Comparison of ENCODE assay signal across 12 cellular contexts in the genomic region with DNA sequence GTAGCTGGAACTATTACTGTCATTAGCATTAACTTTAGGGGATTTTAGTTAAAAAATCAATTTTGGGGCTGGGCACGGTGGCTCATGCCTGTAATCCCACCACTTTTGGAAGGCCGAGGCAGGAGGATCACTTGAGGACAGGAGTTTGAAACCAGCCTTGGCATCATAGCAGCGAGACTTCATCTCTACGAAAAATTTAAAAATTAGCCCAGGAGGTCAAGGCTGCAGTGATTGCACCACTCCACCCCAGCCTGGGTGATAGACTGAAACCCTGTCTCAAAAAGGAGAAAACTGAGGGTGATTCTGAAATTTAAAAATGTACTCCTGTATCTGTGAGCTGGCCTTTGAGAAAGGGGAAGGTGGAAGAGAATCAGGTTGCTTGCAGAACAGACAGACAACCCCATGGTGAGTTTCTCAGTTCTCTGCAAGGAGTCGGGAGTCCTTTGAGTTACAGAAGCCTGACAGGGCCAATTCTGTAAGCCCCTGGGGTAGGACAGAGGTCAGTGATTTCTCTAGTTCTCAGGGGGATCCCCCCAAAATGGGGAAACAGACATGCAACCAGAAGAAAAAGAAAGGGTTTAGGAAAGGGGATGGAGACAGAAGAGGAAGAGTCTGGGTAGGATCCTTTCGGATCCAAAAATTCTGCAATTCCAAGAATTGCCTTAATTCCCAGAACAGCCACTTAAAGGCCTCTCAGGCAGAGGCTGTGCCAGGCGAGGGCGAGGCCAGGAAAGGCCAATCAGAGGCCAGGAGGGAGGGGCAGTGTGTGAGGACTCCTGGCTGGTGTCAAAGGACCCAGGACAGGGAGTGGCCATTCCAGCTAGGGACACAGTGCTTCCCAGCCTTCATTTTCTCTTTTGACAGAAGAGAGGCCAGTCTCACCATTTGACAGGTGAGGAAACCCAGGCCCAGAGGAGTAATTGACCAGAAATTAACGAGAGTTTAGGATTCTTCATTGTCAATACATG. TPM values are rescaled to one million over a fixed set of nuclear protein-coding genes. Genes with fewer than 3 reads are reported as not detected.
DNase-seq lines count a peak whose midpoint lies in the region; ATAC-seq and TF ChIP-seq lines count a peak whose summit lies in the region.
"Had no signal": no experiment of that assay in that cellular context is flagged by ENCODE, and none has a peak within 500 bp of the region (broad histone marks: within the 10 kb centered on the region; RNA-seq: fewer than 3 reads in every experiment).

No MANE protein-coding gene starts in this region.

- TF ChIP-seq CTCF in 22Rv1 (IDR thresholded peaks at IDR 0.05) (no peak), IMR-90 (conservative IDR thresholded peaks at IDR 0.05; ENCODE audit: low read depth, low read length) (no peak)

- H3K14ac ChIP-seq in IMR-90 (replicated peaks; ENCODE audit: low read depth, low read length): no peak overlapping the region

- H3K4me3 ChIP-seq in IMR-90 (ENCODE audit: insufficient read depth, low read depth, low read length): no peak overlapping the region
- H3K4me3 ChIP-seq: BLaER1 had no signal

- no peaks in the 10 kb centered on the region for H3K9me3 ChIP-seq in IMR-90 (ENCODE audit: control insufficient read depth, insufficient read depth, low read length)
- H3K9me3 ChIP-seq: BLaER1 had no signal

- H2BK15ac ChIP-seq in IMR-90 (ENCODE audit: low read depth, low read length): no peak overlapping the region

- peaks cover under 1% of the 10 kb centered on the region; the same call in 1 of the 2 replicates for H3K4me1 ChIP-seq in IMR-90 (ENCODE audit: control insufficient read depth, insufficient read depth, low read length)

- no peak overlapping the region for H3K9ac ChIP-seq in IMR-90 (ENCODE audit: low read depth, low read length)
- H3K9ac ChIP-seq: BLaER1 had no signal

- no peak overlapping the region for H4K5ac ChIP-seq in IMR-90 (ENCODE audit: low read depth, low read length)

- H3K23ac ChIP-seq in IMR-90 (ENCODE audit: low read depth, low read length): no peak overlapping the region

- CTCF ChIA-PET in IMR-90 (lab: Yijun Ruan, JAX): no interaction called here

- WGBS in IMR-90 (ENCODE audit: extremely low coverage in 2 of 2, insufficient read length in 1 of 2), 2 experiments: 60% methylated on average over 3 of the region's 9 CpGs; no CpG with 5 or more reads in 1 of the 2 experiments

- H3K79me1 ChIP-seq in IMR-90 (ENCODE audit: low read depth in 1 of 2, low read length in 2 of 2): peaks cover 3 to 10% of the 10 kb centered on the region in 2 experiments

- intact Hi-C loops in IMR-90 (cut with micrococcal nuclease): no loop called here

- dilution Hi-C loops in IMR-90 (cut with HindIII; ENCODE audit: low sequenced_read_pairs, unreplicated experiment): no loop called here

- H2AK9ac ChIP-seq in IMR-90 (replicated peaks; ENCODE audit: low read depth, low read length, poor library complexity): no peak overlapping the region

- no peak for TF ChIP-seq POLR2A in IMR-90 (IDR thresholded peaks at IDR 0.05; ENCODE audit: low read depth, low read length)

- H2AFZ ChIP-seq in IMR-90 (replicated peaks; ENCODE audit: low read length, poor library complexity): no peak overlapping the region

- no peak overlapping the region for H3K4ac ChIP-seq in IMR-90 (ENCODE audit: low read depth, low read length)

- no peaks in the 10 kb centered on the region; the same call in 1 of the 2 replicates for H4K20me1 ChIP-seq in IMR-90 (ENCODE audit: insufficient read depth, low read length)
- H4K20me1 ChIP-seq: BLaER1 had no signal

- H4K91ac ChIP-seq in IMR-90 (ENCODE audit: insufficient read depth, low read depth, low read length): no peak overlapping the region

- H2BK120ac ChIP-seq in IMR-90 (ENCODE audit: low read depth, low read length): no peak overlapping the region

- no peak overlapping the region for H3K56ac ChIP-seq in IMR-90 (ENCODE audit: extremely low read depth, insufficient read depth, low read length)

- no peak for TF ChIP-seq RAD21 in IMR-90 (IDR thresholded peaks at IDR 0.05; ENCODE audit: low read length)

- no peak overlapping the region for H3K4me2 ChIP-seq in IMR-90 (ENCODE audit: low read depth, low read length)
- H3K4me2 ChIP-seq: BLaER1 had no signal

- ATAC-seq in IMR-90 (ENCODE audit: low read depth) (peak; percentile 72), HG02870 (IDR thresholded peaks at IDR 0.05; ENCODE audit: unreplicated experiment) (no peak)

- H2BK20ac ChIP-seq in IMR-90 (ENCODE audit: low read depth, low read length): no peak overlapping the region

- no peak overlapping the region for H3K18ac ChIP-seq in IMR-90 (ENCODE audit: low read depth, low read length)

- DNase-seq in IMR-90: no peak
- DNase-seq in epithelial cell of prostate (ENCODE audit: low read depth, low spot score): no peak
- peak; percentile 25 for DNase-seq in myocyte (ENCODE audit: low read depth)
- DNase-seq in activated naive CD4-positive, alpha-beta T cell (lab: John Stamatoyannopoulos, UW): no peak
- DNase-seq in superior temporal gyrus (ENCODE audit: extremely low spot score): no peak
- no peak for DNase-seq in KG1 (lab: John Stamatoyannopoulos, UW)
- DNase-seq: dermis blood vessel endothelial cell, NCI-H526 treated with DMSO at 0.1 percent for 48 hours had no signal

- peaks cover 5% of the 10 kb centered on the region; the same call in 1 of the 2 replicates for H3K9me1 ChIP-seq in IMR-90 (ENCODE audit: insufficient read depth, low read length)

- POLR2A ChIA-PET in IMR-90 (lab: Charles Lee; ENCODE audit: unreplicated experiment): interaction anchor here (0.5 kb wide), 1 partner anchor 9 kb away, joined by 11 read pairs; no protein-coding TSS in a partner anchor

- H2BK5ac ChIP-seq in IMR-90 (ENCODE audit: low read depth, low read length, poor library complexity, severe bottlenecking): no peak overlapping the region

- H3K27me3 ChIP-seq in IMR-90 (ENCODE audit: control insufficient read depth, insufficient read depth, low read length): no peaks in the 10 kb centered on the region
- H3K27me3 ChIP-seq: BLaER1 had no signal

- peaks cover 20% of the 10 kb centered on the region for H3K36me3 ChIP-seq in IMR-90 (ENCODE audit: control insufficient read depth, insufficient read depth, low read length)
- H3K36me3 ChIP-seq: BLaER1 had no signal

- in situ Hi-C loops in IMR-90 (cut with MboI; ENCODE audit: low sequenced_read_pairs): no loop called here

- H3K27ac ChIP-seq in 22Rv1 (peak overlapping the region; percentile 76), IMR-90 (ENCODE audit: insufficient read depth, low read length) (no peak overlapping the region), epithelial cell of prostate (peak overlapping the region; percentile 84)
- H3K27ac ChIP-seq: BLaER1 had no signal

- no peak overlapping the region for H4K8ac ChIP-seq in IMR-90 (ENCODE audit: low read depth in 2 of 2, low read length in 2 of 2)

- no peak overlapping the region for H2AK5ac ChIP-seq in IMR-90 (ENCODE audit: low read depth, low read length)

- BruUV-seq in IMR-90 (replicated peaks; lab: Mats Ljungman, UMichigan): no TSS peak

TF ChIP-seq in IMR-90, 13 proteins besides CTCF, POLR2A, EP300 and RAD21:
- TF ChIP-seq CEBPB (IDR thresholded peaks at IDR 0.05; ENCODE audit: low read depth, low read length) (no peak), CHD1 (IDR thresholded peaks at IDR 0.05; ENCODE audit: low read depth, low read length) (no peak), SMC3 (IDR thresholded peaks at IDR 0.05; ENCODE audit: low read depth, low read length) (no peak)
TF ChIP-seq in IMR-90: peak in this region for 0.

RNA-seq across cellular contexts. Expression of gene NUPR1, which starts 6.7 kb away (rescaled TPM):
- 5.8 and 10.2 TPM in 2 replicates for total RNA-seq in IMR-90 (2012; rRNA removed)
- polyA plus RNA-seq in IMR-90 (2012; rRNA removed): 27.9 and 29.8 TPM in 2 replicates
- polyA plus RNA-seq in IMR-90 (2012; cell fraction: cytosol; rRNA removed): 37.4 and 107 TPM in 2 replicates
- 11.6 and 16.7 TPM in 2 replicates for polyA plus RNA-seq in IMR-90 (2012; cell fraction: nucleus; rRNA removed; ENCODE audit: low replicate concordance)
- total RNA-seq in myocyte: 5.9 and 16.0 TPM in 2 replicates
- 295 TPM for polyA plus RNA-seq in myocyte (2012)
- total RNA-seq: activated CD8-positive, alpha-beta memory T cell treated with anti-CD3 and anti-CD28 coated beads for 36 hours had no signal

RNA-seq across cellular contexts. Expression of gene SGF29, which starts 21.7 kb away (rescaled TPM):
- 7.2 and 7.7 TPM in 2 replicates for total RNA-seq in IMR-90 (2012; rRNA removed)
- polyA plus RNA-seq in IMR-90 (2012; rRNA removed): 4.3 and 4.7 TPM in 2 replicates
- polyA plus RNA-seq in IMR-90 (2012; cell fraction: cytosol; rRNA removed): 3.4 and 3.7 TPM in 2 replicates
- 10.0 and 12.4 TPM in 2 replicates for polyA plus RNA-seq in IMR-90 (2012; cell fraction: nucleus; rRNA removed; ENCODE audit: low replicate concordance)
- total RNA-seq in myocyte: 12.5 and 17.4 TPM in 2 replicates
- 11.7 TPM for polyA plus RNA-seq in myocyte (2012)

RNA-seq across cellular contexts. Expression of gene IL27, which starts 25.4 kb away (rescaled TPM):
- not detected in 2 replicates for total RNA-seq in IMR-90 (2012; rRNA removed)
- polyA plus RNA-seq in IMR-90 (2012; rRNA removed): not detected in 2 replicates
- not detected in 2 replicates for polyA plus RNA-seq in IMR-90 (2012; cell fraction: cytosol; rRNA removed)
- not detected in 2 replicates for polyA plus RNA-seq in IMR-90 (2012; cell fraction: nucleus; rRNA removed; ENCODE audit: low replicate concordance)
- total RNA-seq in myocyte: not detected in 2 replicates
- not detected for polyA plus RNA-seq in myocyte (2012)
- total RNA-seq: activated CD8-positive, alpha-beta memory T cell treated with anti-CD3 and anti-CD28 coated beads for 36 hours; dermis blood vessel endothelial cell had no signal

RNA-seq across cellular contexts. Expression of gene APOBR, which starts 37.6 kb away (rescaled TPM):
- not detected in 2 replicates for total RNA-seq in IMR-90 (2012; rRNA removed)
- polyA plus RNA-seq in IMR-90 (2012; rRNA removed): not detected in 2 replicates
- polyA plus RNA-seq in IMR-90 (2012; cell fraction: cytosol; rRNA removed): not detected in 2 replicates
- polyA plus RNA-seq in IMR-90 (2012; cell fraction: nucleus; rRNA removed; ENCODE audit: low replicate concordance): 0.01 TPM in 1 of 2 replicates, not detected in the other
- total RNA-seq in myocyte: not detected in 2 replicates
- polyA plus RNA-seq in myocyte (2012): 0.04 TPM

RNA-seq across cellular contexts. Expression of gene CLN3, which starts 40.2 kb away (rescaled TPM):
- 3.3 and 3.9 TPM in 2 replicates for total RNA-seq in IMR-90 (2012; rRNA removed)
- polyA plus RNA-seq in IMR-90 (2012; rRNA removed): 15.9 TPM in 2 replicates
- polyA plus RNA-seq in IMR-90 (2012; cell fraction: cytosol; rRNA removed): 10.7 and 16.4 TPM in 2 replicates
- polyA plus RNA-seq in IMR-90 (2012; cell fraction: nucleus; rRNA removed; ENCODE audit: low replicate concordance): 41.8 and 77.5 TPM in 2 replicates
- total RNA-seq in myocyte: 12.4 and 18.3 TPM in 2 replicates
- polyA plus RNA-seq in myocyte (2012): 33.3 TPM
